ENCODE assay signal across 17 cellular contexts in genomic region chr11:3080733-3081385, GRCh38. TPM values are rescaled to one million over a fixed set of nuclear protein-coding genes. Genes with fewer than 3 reads are reported as not detected.
DNase-seq lines count a peak whose midpoint lies in the region; FAIRE-seq and TF ChIP-seq lines count a peak whose summit lies in the region.
"Had no signal": no experiment of that assay in that cellular context is flagged by ENCODE, and none has a peak within 500 bp of the region (broad histone marks: within the 10 kb centered on the region; RNA-seq: fewer than 3 reads in every experiment).

No MANE protein-coding gene starts in this region.

- no peak overlapping the region for H3K4me3 Mint-ChIP-seq in Caco-2 (ENCODE audit: unreplicated experiment)
- H3K4me3 Mint-ChIP-seq: B cell; CD8-positive, alpha-beta memory T cell; GM23338 had no signal

- H3K9me3 ChIP-seq in Caco-2 = no peaks in the 10 kb centered on the region
- H3K9me3 ChIP-seq in HEK293 (ENCODE audit: control insufficient read depth, insufficient read depth, low read depth, low read length) = no peaks in the 10 kb centered on the region
- no peaks in the 10 kb centered on the region for H3K9me3 ChIP-seq in PC-9 (ENCODE audit: insufficient read depth, low read depth)
- H3K9me3 ChIP-seq in kidney (ENCODE audit: control insufficient read depth in 1 of 2, low read length in 2 of 2) = no peaks in the 10 kb centered on the region
- no peaks in the 10 kb centered on the region for H3K9me3 ChIP-seq in Karpas-422 (ENCODE audit: low read length)
- H3K9me3 ChIP-seq: BLaER1 treated with 17β-estradiol and CSF1 and Interleukin-3, amounts not matched to agents 10 nM and 100 nM had no signal

- H3K9ac ChIP-seq in kidney (ENCODE audit: low read length in 2 of 2) = no peak overlapping the region
- H3K9ac ChIP-seq in Karpas-422 (ENCODE audit: low read length) = no peak overlapping the region
- H3K9ac ChIP-seq: BLaER1 treated with 17β-estradiol and CSF1 and Interleukin-3, amounts not matched to agents 10 nM and 100 nM had no signal

- no peaks in the 10 kb centered on the region for H3K36me3 Mint-ChIP-seq in Caco-2 (ENCODE audit: insufficient read depth, unreplicated experiment)
- H3K36me3 Mint-ChIP-seq: CD8-positive, alpha-beta memory T cell had no signal

- FAIRE-seq in kidney (lab: Jason Lieb, UNC) = no peak
- FAIRE-seq: D721Med, G401.6, GM12891, HepG2 had no signal

- CTCF ChIA-PET in Caco-2 (lab: Charles Lee) (interaction anchor here (1.3 kb wide), 1 partner anchor 11 kb away, joined by 5 read pairs; no protein-coding TSS in a partner anchor), HEK293 (lab: Yijun Ruan, JAX) (interaction anchor here (0.7 kb wide), 1 partner anchor 71 kb away, joined by 3 read pairs; no protein-coding TSS in a partner anchor), PC-9 (lab: Charles Lee) (no interaction called here)

- no peak overlapping the region for H2AFZ ChIP-seq in PC-9
- H2AFZ ChIP-seq in Karpas-422 (ENCODE audit: low read length) = no peak overlapping the region
- H2AFZ ChIP-seq: GM23338 had no signal

- TF ChIP-seq CTCF in Caco-2 (IDR thresholded peaks at IDR 0.05; ENCODE audit: insufficient read depth in 1 of 2, low read depth in 1 of 2, low read length in 1 of 2, severe bottlenecking in 1 of 2, unreplicated experiment in 1 of 2) (no peak), HEK293 (tag by site-specific recombination; IDR thresholded peaks at IDR 0.05) (no peak), PC-9 (conservative IDR thresholded peaks at IDR 0.05) (no peak), kidney (IDR thresholded peaks at IDR 0.05; ENCODE audit: borderline replicate concordance, extremely low read depth, insufficient read depth) (no peak)

- H3K4me1 Mint-ChIP-seq in Caco-2 (ENCODE audit: low read depth, unreplicated experiment) = peaks cover 17% of the 10 kb centered on the region
- H3K4me1 Mint-ChIP-seq: B cell; CD8-positive, alpha-beta memory T cell; GM23338 had no signal

- H3K27me3 ChIP-seq in Caco-2 (replicated peaks; ENCODE audit: control insufficient read depth, insufficient read depth, low read length) (no peaks in the 10 kb centered on the region), PC-9 (ENCODE audit: insufficient read depth, low read depth) (no peaks in the 10 kb centered on the region), Karpas-422 (ENCODE audit: low read length) (no peaks in the 10 kb centered on the region)
- H3K27me3 ChIP-seq: BLaER1 treated with 17β-estradiol and CSF1 and Interleukin-3, amounts not matched to agents 10 nM and 100 nM had no signal

- H3K36me3 ChIP-seq in Caco-2 (ENCODE audit: control insufficient read depth, insufficient read depth, low read length) (no peaks in the 10 kb centered on the region), HEK293 (ENCODE audit: control insufficient read depth in 2 of 2, insufficient read depth in 1 of 2, low read length in 2 of 2) (no peaks in the 10 kb centered on the region), PC-9 (ENCODE audit: low read depth) (no peaks in the 10 kb centered on the region), kidney (ENCODE audit: control insufficient read depth in 1 of 2, insufficient read depth in 2 of 2, low read length in 2 of 2) (no peaks in the 10 kb centered on the region), Karpas-422 (ENCODE audit: insufficient read depth, low read length) (no peaks in the 10 kb centered on the region)
- H3K36me3 ChIP-seq: BLaER1 treated with 17β-estradiol and CSF1 and Interleukin-3, amounts not matched to agents 10 nM and 100 nM had no signal

- H3K27ac ChIP-seq in HEK293 (ENCODE audit: extremely low read depth, low read depth, low read length) (no peak overlapping the region), PC-9 (no peak overlapping the region), kidney (ENCODE audit: low read depth in 2 of 2, low read length in 2 of 2) (no peak overlapping the region), Karpas-422 (ENCODE audit: low read length) (no peak overlapping the region)
- H3K27ac ChIP-seq: BLaER1 treated with 17β-estradiol and CSF1 and Interleukin-3, amounts not matched to agents 10 nM and 100 nM had no signal

- BruUV-seq in Caco-2 (replicated peaks; lab: Mats Ljungman, UMichigan) = no TSS peak
- BruUV-seq in PC-9 (replicated peaks; lab: Mats Ljungman, UMichigan) = no TSS peak

- H3K9me2 ChIP-seq in PC-9 (ENCODE audit: insufficient read depth) (no peaks in the 10 kb centered on the region), Karpas-422 (replicated peaks; ENCODE audit: insufficient read depth, low read length) (no peaks in the 10 kb centered on the region)

- H3K4me1 ChIP-seq in Caco-2 (peaks cover 11% of the 10 kb centered on the region), HEK293 (ENCODE audit: control insufficient read depth, insufficient read depth, low read length) (no peaks in the 10 kb centered on the region), PC-9 (replicated peaks; ENCODE audit: insufficient read depth) (peaks cover 11% of the 10 kb centered on the region), kidney (ENCODE audit: control insufficient read depth in 1 of 2, insufficient read depth in 1 of 2, low read depth in 1 of 2, low read length in 2 of 2) (no peaks in the 10 kb centered on the region), Karpas-422 (ENCODE audit: low read length) (peaks cover 9% of the 10 kb centered on the region)
- H3K4me1 ChIP-seq: BLaER1 treated with 17β-estradiol and CSF1 and Interleukin-3, amounts not matched to agents 10 nM and 100 nM had no signal

- no peaks in the 10 kb centered on the region for H3K9me3 Mint-ChIP-seq in Caco-2 (ENCODE audit: unreplicated experiment)
- H3K9me3 Mint-ChIP-seq: CD8-positive, alpha-beta memory T cell; GM23338 had no signal

- POLR2A ChIA-PET in Caco-2 (lab: Charles Lee) = no interaction called here
- POLR2A ChIA-PET in HEK293 (lab: Yijun Ruan, JAX) = no interaction called here
- POLR2A ChIA-PET in PC-9 (lab: Charles Lee; ENCODE audit: unreplicated experiment) = no interaction called here

- intact Hi-C loops in Caco-2 (cut with micrococcal nuclease; ENCODE audit: unreplicated experiment) = no loop called here
- intact Hi-C loops in PC-9 (cut with micrococcal nuclease; ENCODE audit: unreplicated experiment) = no loop called here
- intact Hi-C loops in kidney (cut with DNase I) = no loop called here

- H3K79me2 ChIP-seq in PC-9 (ENCODE audit: low read depth) (no peaks in the 10 kb centered on the region), Karpas-422 (ENCODE audit: low read length) (no peaks in the 10 kb centered on the region)

- DNase-seq in Caco-2 (no peak), PC-9 (no peak), kidney (peak; percentile 37), Karpas-422 (no peak), GM19238 (ENCODE audit: insufficient read length, low spot score) (no peak), NCI-H1417 treated with DMSO at 0.1 percent for 48 hours (lab: John Stamatoyannopoulos, UW) (no peak)
- DNase-seq: CD8-positive, alpha-beta memory T cell; COR-L47; H7 had no signal

- peak overlapping the region; percentile 20 for H3K27ac Mint-ChIP-seq in Caco-2 (ENCODE audit: unreplicated experiment)
- H3K27ac Mint-ChIP-seq: B cell, GM23338 had no signal

- peaks cover 5% of the 10 kb centered on the region; the same call in 1 of the 2 replicates for H3F3A ChIP-seq in PC-9 (ENCODE audit: insufficient read depth, low read depth)

- no peaks in the 10 kb centered on the region for H3K27me3 Mint-ChIP-seq in Caco-2 (ENCODE audit: insufficient read depth, unreplicated experiment)

- no peaks in the 10 kb centered on the region for H4K20me1 ChIP-seq in PC-9 (ENCODE audit: insufficient read depth)
- no peaks in the 10 kb centered on the region for H4K20me1 ChIP-seq in Karpas-422 (ENCODE audit: insufficient read depth, low read depth, low read length)
- H4K20me1 ChIP-seq: BLaER1 treated with 17β-estradiol and CSF1 and Interleukin-3, amounts not matched to agents 10 nM and 100 nM had no signal

- no peak overlapping the region for H3K4me3 ChIP-seq in Caco-2 (ENCODE audit: low read depth, low read length)
- H3K4me3 ChIP-seq in HEK293 (ENCODE audit: low read depth, low read length) = no peak overlapping the region
- no peak overlapping the region for H3K4me3 ChIP-seq in PC-9
- no peak overlapping the region for H3K4me3 ChIP-seq in kidney (ENCODE audit: low read length in 2 of 2)
- no peak overlapping the region for H3K4me3 ChIP-seq in Karpas-422 (ENCODE audit: low read length)
- H3K4me3 ChIP-seq: BLaER1 treated with 17β-estradiol and CSF1 and Interleukin-3, amounts not matched to agents 10 nM and 100 nM; GM23338 had no signal

- H3K4me2 ChIP-seq in PC-9 (0 out of 2 replicates have a peak overlapping the region, but pooled peaks have one; percentile 6), Karpas-422 (ENCODE audit: low read depth, low read length, poor library complexity, severe bottlenecking) (no peak overlapping the region)
- H3K4me2 ChIP-seq: BLaER1 treated with 17β-estradiol and CSF1 and Interleukin-3, amounts not matched to agents 10 nM and 100 nM; GM23338 had no signal

TF ChIP-seq in HEK293, 187 proteins besides CTCF, POLR2A, EP300 and RAD21 (continues in another document):
- peak; percentile 81 for TF ChIP-seq ZNF146 (tag by site-specific recombination; IDR thresholded peaks at IDR 0.05)

RNA-seq across cellular contexts. Expression of gene CARS1, which starts 23.6 kb away (rescaled TPM):
- total RNA-seq in Caco-2 (2022) = 117 and 121 TPM in 2 replicates
- total RNA-seq in PC-9 (2021) = 58.4 and 78.8 TPM in 2 replicates
- total RNA-seq in kidney = 49.5 TPM
- 26.5 TPM for polyA plus RNA-seq in kidney (ENCODE audit: insufficient read depth, low read depth, low replicate concordance)
- total RNA-seq in Karpas-422 (2014; rRNA removed; shearing (Covaris generic); ENCODE audit: low replicate concordance) = 55.8 and 80.6 TPM in 2 replicates
